ENCODE assay signal across 24 cellular contexts in genomic region chr2:176447616-176448015, GRCh38.
"Had no signal": no experiment of that assay in that cellular context is flagged by ENCODE, and none has a peak within 500 bp of the region (broad histone marks: within the 10 kb centered on the region; RNA-seq: fewer than 3 reads in every experiment).

No MANE protein-coding gene starts in this region.

- H3K27ac ChIP-seq: coronary artery, dorsolateral prefrontal cortex, esophagus squamous epithelium, gastrocnemius medialis, heart right ventricle, left lung, lower lobe of right lung had no signal

- H3K36me3 ChIP-seq: esophagus squamous epithelium, gastrocnemius medialis, heart right ventricle, left lung, lower lobe of right lung had no signal

- ATAC-seq: esophagus mucosa; gastrocnemius medialis; heart right ventricle; left cardiac atrium; left lung; left ventricle myocardium superior; lower lobe of right lung; naive thymus-derived CD4-positive, alpha-beta T cell had no signal

- H3K27me3 ChIP-seq: gastrocnemius medialis had no signal

- H3K9me3 ChIP-seq: esophagus squamous epithelium, gastrocnemius medialis, heart right ventricle, left lung, lower lobe of right lung had no signal

- FAIRE-seq: colon, islet of Langerhans, keratinocyte had no signal

- H3K4me1 ChIP-seq: gastrocnemius medialis, left lung, lower lobe of right lung had no signal

- H3K4me3 ChIP-seq: coronary artery, dorsolateral prefrontal cortex, esophagus squamous epithelium, gastrocnemius medialis, heart right ventricle, left lung, lower lobe of right lung had no signal

- DNase-seq: dorsolateral prefrontal cortex; effector CD4-positive, alpha-beta T cell; effector memory CD4-positive, alpha-beta T cell; erythroblast; esophagus squamous epithelium; foreskin fibroblast; foreskin melanocyte; gastrocnemius medialis; glutamatergic neuron; head of caudate nucleus; heart right ventricle; hippocampal formation; left cardiac atrium; left lung; left ventricle myocardium superior; lower lobe of right lung; mesendoderm; midbrain; naive thymus-derived CD4-positive, alpha-beta T cell had no signal
